In genomic region chr1:155514582-155515187, GRCh38 we compare ENCODE assay signal across 1 cellular context.
TF ChIP-seq lines count a peak whose summit lies in the region.

No MANE protein-coding gene starts in this region.

TF ChIP-seq in WTC11, 78 proteins besides CTCF, POLR2A, EP300 and RAD21 (continued from another document):
- TF ChIP-seq AFF4 (CRISPR knock-in tag; IDR thresholded peaks at IDR 0.05; ENCODE audit: borderline replicate concordance) = no peak
TF ChIP-seq in WTC11: peak in this region for 0.
